In genomic region chr12:57234233-57234570, GRCh38 we compare ENCODE assay signal across 18 cellular contexts. TPM values are rescaled to one million over a fixed set of nuclear protein-coding genes. Genes with fewer than 3 reads are reported as not detected.
DNase-seq lines count a peak whose midpoint lies in the region; ATAC-seq and TF ChIP-seq lines count a peak whose summit lies in the region.
"Had no signal": no experiment of that assay in that cellular context is flagged by ENCODE, and none has a peak within 500 bp of the region (broad histone marks: within the 10 kb centered on the region; RNA-seq: fewer than 3 reads in every experiment).

No MANE protein-coding gene starts in this region.

- peaks cover 21% of the 10 kb centered on the region for H3K36me3 Mint-ChIP-seq in activated naive CD4-positive, alpha-beta T cell treated with anti-CD3 and anti-CD28 coated beads, Interleukin-2, amount 50 U/mL, for 24 hours
- H3K36me3 Mint-ChIP-seq in activated naive CD4-positive, alpha-beta T cell treated with anti-CD3 and anti-CD28 coated beads, Interleukin-2, amount 10 ng/mL, durations not matched to agents 7 days and 5 days, result peaks cover 54% of the 10 kb centered on the region
- H3K36me3 Mint-ChIP-seq in endothelial cell (ENCODE audit: low read depth, unreplicated experiment), result peaks cover 28% of the 10 kb centered on the region

- no peak for TF ChIP-seq CTCF in endothelial cell (IDR thresholded peaks at IDR 0.05; ENCODE audit: unreplicated experiment)
- TF ChIP-seq CTCF in spleen (IDR thresholded peaks at IDR 0.05 in 8 of 11, conservative IDR thresholded peaks at IDR 0.05 in 3 of 11), result no peak

- H3K9me3 ChIP-seq in SK-N-MC (ENCODE audit: low read depth, low read length) (no peaks in the 10 kb centered on the region), spleen (no peaks in the 10 kb centered on the region)
- H3K9me3 ChIP-seq: adrenal gland, colonic mucosa, esophagus muscularis mucosa had no signal

- H3K4me3 Mint-ChIP-seq in activated naive CD4-positive, alpha-beta T cell treated with anti-CD3 and anti-CD28 coated beads, Interleukin-2, amount 50 U/mL, for 24 hours, result peak overlapping the region; percentile 36
- no peak overlapping the region for H3K4me3 Mint-ChIP-seq in activated naive CD4-positive, alpha-beta T cell treated with anti-CD3 and anti-CD28 coated beads, Interleukin-2, amount 10 ng/mL, durations not matched to agents 7 days and 5 days
- peak overlapping the region; percentile 59 for H3K4me3 Mint-ChIP-seq in endothelial cell (ENCODE audit: unreplicated experiment)

- intact Hi-C loops in spleen (cut with DNase I; ENCODE audit: low total_unique reads), result no loop called here

- peaks cover 43% of the 10 kb centered on the region for H3K4me1 Mint-ChIP-seq in activated naive CD4-positive, alpha-beta T cell treated with anti-CD3 and anti-CD28 coated beads, Interleukin-2, amount 50 U/mL, for 24 hours
- H3K4me1 Mint-ChIP-seq in activated naive CD4-positive, alpha-beta T cell treated with anti-CD3 and anti-CD28 coated beads, Interleukin-2, amount 10 ng/mL, durations not matched to agents 7 days and 5 days, result peaks cover 78% of the 10 kb centered on the region
- H3K4me1 Mint-ChIP-seq in endothelial cell (ENCODE audit: unreplicated experiment), result peaks cover 26% of the 10 kb centered on the region

- no peak for ATAC-seq in HG03521 (IDR thresholded peaks at IDR 0.05; ENCODE audit: unreplicated experiment)
- ATAC-seq: SK-N-SH treated with all-trans-retinoic acid at 6 μM for 48 hours had no signal

- TF ChIP-seq POLR2A in spleen (IDR thresholded peaks at IDR 0.05), result no peak

- WGBS in spleen, 5 donors, result 65 to 81% (median 75%) methylated on average over 3 of the region's 3 CpGs

- H3K36me3 ChIP-seq in SK-N-MC (ENCODE audit: insufficient read depth, low read length) (peaks cover 42% of the 10 kb centered on the region), spleen (peaks cover 0 to 48% (median 32%) of the 10 kb centered on the region in 6 donors)

- H3K9ac ChIP-seq in SK-N-MC (ENCODE audit: insufficient read length), result peak overlapping the region; percentile 3

- peaks cover 0 to 42% (median 31%) of the 10 kb centered on the region in 7 donors for H3K27me3 ChIP-seq in spleen (replicated peaks in 1 of 7)

- CTCF ChIA-PET in activated naive CD4-positive, alpha-beta T cell treated with anti-CD3 and anti-CD28 coated beads, Interleukin-2, amount 10 ng/mL, durations not matched to agents 7 days and 5 days (lab: Charles Lee), result interaction anchor here (1.0 to 13.5 kb wide), 2 partner anchors 6 to 20 kb away, joined by 5 to 281 read pairs; a partner anchor contains a TSS

- DNase-seq in activated naive CD4-positive, alpha-beta T cell treated with anti-CD3 and anti-CD28 coated beads, Interleukin-2, amount 10 ng/mL, durations not matched to agents 7 days and 5 days, result no peak
- DNase-seq in SK-N-MC (ENCODE audit: low read depth, low spot score), result no peak
- no peak for DNase-seq in endothelial cell (ENCODE audit: low spot score)
- DNase-seq in spleen, result peak; percentile 54
- DNase-seq in glomerular visceral epithelial cell (ENCODE audit: extremely low spot score), result no peak
- DNase-seq in GM03348 (ENCODE audit: low spot score), result no peak
- DNase-seq: ACHN; activated CD8-positive, alpha-beta memory T cell treated with anti-CD3 and anti-CD28 coated beads, Interleukin-2, amount 50 U/mL, for 48 hours; adrenal gland; colonic mucosa; DMS53; NCI-H1092; small intestine had no signal

- H3K27ac ChIP-seq in SK-N-MC, result peak overlapping the region; percentile 34
- H3K27ac ChIP-seq in spleen, result peak overlapping the region; percentile 48 to 88 (median 78)
- H3K27ac ChIP-seq: colonic mucosa had no signal

- H3K4me1 ChIP-seq in spleen, result peaks cover 41 to 100% (median 85%) of the 10 kb centered on the region in 6 donors

- H3K9me3 Mint-ChIP-seq in activated naive CD4-positive, alpha-beta T cell treated with anti-CD3 and anti-CD28 coated beads, Interleukin-2, amount 50 U/mL, for 24 hours, result no peaks in the 10 kb centered on the region
- H3K9me3 Mint-ChIP-seq in activated naive CD4-positive, alpha-beta T cell treated with anti-CD3 and anti-CD28 coated beads, Interleukin-2, amount 10 ng/mL, durations not matched to agents 7 days and 5 days, result no peaks in the 10 kb centered on the region
- no peaks in the 10 kb centered on the region for H3K9me3 Mint-ChIP-seq in endothelial cell (ENCODE audit: unreplicated experiment)

- peaks cover 13% of the 10 kb centered on the region for H3K27me3 Mint-ChIP-seq in activated naive CD4-positive, alpha-beta T cell treated with anti-CD3 and anti-CD28 coated beads, Interleukin-2, amount 50 U/mL, for 24 hours
- peaks cover 42% of the 10 kb centered on the region for H3K27me3 Mint-ChIP-seq in activated naive CD4-positive, alpha-beta T cell treated with anti-CD3 and anti-CD28 coated beads, Interleukin-2, amount 10 ng/mL, durations not matched to agents 7 days and 5 days
- H3K27me3 Mint-ChIP-seq in endothelial cell (ENCODE audit: unreplicated experiment), result peaks cover 28% of the 10 kb centered on the region

- H3K27ac Mint-ChIP-seq in activated naive CD4-positive, alpha-beta T cell treated with anti-CD3 and anti-CD28 coated beads, Interleukin-2, amount 50 U/mL, for 24 hours, result no peak overlapping the region
- no peak overlapping the region for H3K27ac Mint-ChIP-seq in activated naive CD4-positive, alpha-beta T cell treated with anti-CD3 and anti-CD28 coated beads, Interleukin-2, amount 10 ng/mL, durations not matched to agents 7 days and 5 days
- H3K27ac Mint-ChIP-seq in endothelial cell (ENCODE audit: unreplicated experiment), result peak overlapping the region; percentile 48

- H3K4me3 ChIP-seq in SK-N-MC (no peak overlapping the region), spleen (no peak overlapping the region)
- H3K4me3 ChIP-seq: adrenal gland, colonic mucosa, esophagus muscularis mucosa had no signal

RNA-seq across cellular contexts. Expression of gene SHMT2, which starts 4.7 kb away (rescaled TPM):
- total RNA-seq in endothelial cell (ENCODE audit: unreplicated experiment) (63.3 TPM), spleen (10 to 100 TPM; 52.2 to 86.6 (median 63.8) TPM)
- polyA plus RNA-seq in spleen, result 10 to 100 TPM; 47.3 to 72.7 (median 57.8) TPM

RNA-seq across cellular contexts. Expression of gene STAC3, which starts 16.8 kb away (rescaled TPM):
- total RNA-seq in endothelial cell (ENCODE audit: unreplicated experiment) (3.3 TPM), spleen (1 to 10 TPM; 3.4 to 9.8 (median 5.6) TPM)
- 10 to 100 TPM; 10.1 to 16.4 (median 10.4) TPM for polyA plus RNA-seq in spleen

RNA-seq across cellular contexts. Expression of gene NXPH4, which starts 17.6 kb away (rescaled TPM):
- total RNA-seq in endothelial cell (ENCODE audit: unreplicated experiment) (not detected), spleen (under 1 TPM in 3 of 7 donors, not detected in 4; 0.28 to 0.60 (median 0.54) TPM)
- polyA plus RNA-seq in spleen, result under 1 TPM; 0.11 to 0.19 (median 0.15) TPM
- total RNA-seq: esophagus muscularis mucosa, subcutaneous adipose tissue had no signal
